In genomic region chr14:76940057-76940456, GRCh38 we compare ENCODE assay signal across 1 cellular context.
TF ChIP-seq lines count a peak whose summit lies in the region.

No MANE protein-coding gene starts in this region.

TF ChIP-seq in IMR-90, 13 proteins besides CTCF, POLR2A, EP300 and RAD21:
- TF ChIP-seq MAFK (IDR thresholded peaks at IDR 0.05; ENCODE audit: low read depth, low read length): no peak
- TF ChIP-seq, protein P1, sequence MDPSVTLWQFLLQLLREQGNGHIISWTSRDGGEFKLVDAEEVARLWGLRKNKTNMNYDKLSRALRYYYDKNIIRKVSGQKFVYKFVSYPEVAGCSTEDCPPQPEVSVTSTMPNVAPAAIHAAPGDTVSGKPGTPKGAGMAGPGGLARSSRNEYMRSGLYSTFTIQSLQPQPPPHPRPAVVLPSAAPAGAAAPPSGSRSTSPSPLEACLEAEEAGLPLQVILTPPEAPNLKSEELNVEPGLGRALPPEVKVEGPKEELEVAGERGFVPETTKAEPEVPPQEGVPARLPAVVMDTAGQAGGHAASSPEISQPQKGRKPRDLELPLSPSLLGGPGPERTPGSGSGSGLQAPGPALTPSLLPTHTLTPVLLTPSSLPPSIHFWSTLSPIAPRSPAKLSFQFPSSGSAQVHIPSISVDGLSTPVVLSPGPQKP (IDR thresholded peaks at IDR 0.05; ENCODE audit: borderline replicate concordance, low read depth, low read length): no peak
- TF ChIP-seq NFE2L2 (IDR thresholded peaks at IDR 0.05; ENCODE audit: low read depth, low read length): no peak
- no peak for TF ChIP-seq BHLHE40 (IDR thresholded peaks at IDR 0.05; ENCODE audit: low read depth, low read length)
